8 cellular contexts compared by ENCODE assay signal in genomic region chr14:99982449-99983250, GRCh38.
DNase-seq lines count a peak whose midpoint lies in the region; ATAC-seq and TF ChIP-seq lines count a peak whose summit lies in the region.

No MANE protein-coding gene starts in this region.

- H3K27me3 ChIP-seq in ACC112 (ENCODE audit: insufficient read depth, low read length) = no peaks in the 10 kb centered on the region
- no peaks in the 10 kb centered on the region for H3K27me3 ChIP-seq in mesendoderm (ENCODE audit: insufficient read depth, low read length, poor library complexity)

- H2BK5ac ChIP-seq in mesendoderm (ENCODE audit: low read length) = no peak overlapping the region

- peak; percentile 68 for ATAC-seq in GM18505 (IDR thresholded peaks at IDR 0.05; ENCODE audit: unreplicated experiment)
- peak; percentile 47 for ATAC-seq in HG03378 (IDR thresholded peaks at IDR 0.05; ENCODE audit: unreplicated experiment)
- peak; percentile 83 for ATAC-seq in stimulated activated effector memory CD8-positive, alpha-beta T cell treated with anti-CD3 and anti-CD28 coated beads, Interleukin-12 subunit alpha, Interleukin-12 subunit beta, amount 100 ng/mL, for 72 hours

- H2BK120ac ChIP-seq in mesendoderm (ENCODE audit: low read depth, low read length) = no peak overlapping the region

- peaks cover 5% of the 10 kb centered on the region; the same call in 1 of the 2 replicates for H3K36me3 ChIP-seq in ACC112 (ENCODE audit: insufficient read depth, low read length)
- H3K36me3 ChIP-seq in mesendoderm (ENCODE audit: control insufficient read depth, insufficient read depth, low read length) = no peaks in the 10 kb centered on the region

- peak overlapping the region; percentile 61; the same call in 1 of the 2 replicates for H3K4me3 ChIP-seq in ACC112 (ENCODE audit: low read depth, low read length)
- H3K4me3 ChIP-seq in mesendoderm (ENCODE audit: low read length) = no peak overlapping the region

- H3K9me3 Mint-ChIP-seq in stimulated activated effector memory CD8-positive, alpha-beta T cell treated with anti-CD3 and anti-CD28 coated beads, Interleukin-12 subunit alpha, Interleukin-12 subunit beta, amount 100 ng/mL, for 72 hours = no peaks in the 10 kb centered on the region

- H3K4me1 ChIP-seq in ACC112 (ENCODE audit: control insufficient read depth, insufficient read depth, low read length, unreplicated experiment) (peaks cover 27% of the 10 kb centered on the region), mesendoderm (ENCODE audit: control insufficient read depth, low read depth, low read length) (no peaks in the 10 kb centered on the region)

- peaks cover 12% of the 10 kb centered on the region for H3K4me1 Mint-ChIP-seq in stimulated activated effector memory CD8-positive, alpha-beta T cell treated with anti-CD3 and anti-CD28 coated beads, Interleukin-12 subunit alpha, Interleukin-12 subunit beta, amount 100 ng/mL, for 72 hours

- no peak overlapping the region for H4K5ac ChIP-seq in mesendoderm (ENCODE audit: low read length)

- no peak overlapping the region for H3K4me2 ChIP-seq in mesendoderm (ENCODE audit: low read length)

- no CpG with 5 or more reads among the region's 5 CpGs for WGBS in mesendoderm (ENCODE audit: extremely low coverage, insufficient coverage, low lambda C conversion rate)

- H3K79me2 ChIP-seq in ACC112 (ENCODE audit: control insufficient read depth, insufficient read depth, low read length, unreplicated experiment) (peaks cover 16% of the 10 kb centered on the region), mesendoderm (ENCODE audit: control insufficient read depth, insufficient read depth, low read length) (peaks cover 3% of the 10 kb centered on the region)

- H3K9ac ChIP-seq in mesendoderm (ENCODE audit: low read length) = no peak overlapping the region

- no peak overlapping the region for H2AK5ac ChIP-seq in mesendoderm (ENCODE audit: low read length)

- DNase-seq in NCI-H748 (lab: John Stamatoyannopoulos, UW; ENCODE audit: unreplicated experiment) (peak; percentile 72), mesendoderm (peak; percentile 73)
- DNase-seq in activated CD4-positive, alpha-beta T cell treated with anti-CD3 and anti-CD28 coated beads, Interleukin-2, amount 50 U/mL, for 4 hours = peak; percentile 46 to 48
- peak; percentile 45 for DNase-seq in effector CD8-positive, alpha-beta T cell (lab: John Stamatoyannopoulos, UW)
- peak; percentile 56 to 72 for DNase-seq in stimulated activated effector memory CD8-positive, alpha-beta T cell treated with anti-CD3 and anti-CD28 coated beads, Interleukin-12 subunit alpha, Interleukin-12 subunit beta, amount 100 ng/mL, for 72 hours (ENCODE audit: low spot score in 2 of 2)

- no peak overlapping the region for H3K27ac Mint-ChIP-seq in stimulated activated effector memory CD8-positive, alpha-beta T cell treated with anti-CD3 and anti-CD28 coated beads, Interleukin-12 subunit alpha, Interleukin-12 subunit beta, amount 100 ng/mL, for 72 hours

- H3K18ac ChIP-seq in mesendoderm (ENCODE audit: low read length) = no peak overlapping the region

- no peak overlapping the region for H3K4ac ChIP-seq in mesendoderm (ENCODE audit: low read depth, low read length)

- no peak overlapping the region for H3K56ac ChIP-seq in mesendoderm (ENCODE audit: low read length)

- no peak overlapping the region for H4K8ac ChIP-seq in mesendoderm (ENCODE audit: low read depth, low read length)

- TF ChIP-seq POLR2A in GM18505 (IDR thresholded peaks at IDR 0.05; ENCODE audit: borderline replicate concordance, extremely low read depth, insufficient read depth, insufficient read length) = no peak

- H2BK15ac ChIP-seq in mesendoderm (replicated peaks; ENCODE audit: low read depth) = no peak overlapping the region

- peak overlapping the region; percentile 58 for H2AFZ ChIP-seq in ACC112 (ENCODE audit: low read length, unreplicated experiment)

- H3K27ac ChIP-seq in ACC112 (ENCODE audit: low read depth, low read length) (no peak overlapping the region), mesendoderm (ENCODE audit: low read depth, low read length) (no peak overlapping the region)

- no peak overlapping the region for H3K4me3 Mint-ChIP-seq in stimulated activated effector memory CD8-positive, alpha-beta T cell treated with anti-CD3 and anti-CD28 coated beads, Interleukin-12 subunit alpha, Interleukin-12 subunit beta, amount 100 ng/mL, for 72 hours

- H3K79me1 ChIP-seq in mesendoderm (ENCODE audit: low read length) = peaks cover 2% of the 10 kb centered on the region

- H3K23ac ChIP-seq in mesendoderm (ENCODE audit: low read length) = no peak overlapping the region

- H3K36me3 Mint-ChIP-seq in stimulated activated effector memory CD8-positive, alpha-beta T cell treated with anti-CD3 and anti-CD28 coated beads, Interleukin-12 subunit alpha, Interleukin-12 subunit beta, amount 100 ng/mL, for 72 hours = no peaks in the 10 kb centered on the region
